ENCODE assay signal across 15 cellular contexts in genomic region chr15:52392008-52392687, GRCh38.
DNase-seq lines count a peak whose midpoint lies in the region; ATAC-seq and TF ChIP-seq lines count a peak whose summit lies in the region.
"Had no signal": no experiment of that assay in that cellular context is flagged by ENCODE, and none has a peak within 500 bp of the region (broad histone marks: within the 10 kb centered on the region; RNA-seq: fewer than 3 reads in every experiment).

No MANE protein-coding gene starts in this region.

- H3K9ac ChIP-seq in PC-3 (ENCODE audit: low read length) (no peak overlapping the region), parathyroid adenoma (no peak overlapping the region)

- peak; percentile 76 for ATAC-seq in PC-3
- ATAC-seq in GM19035 (IDR thresholded peaks at IDR 0.05; ENCODE audit: unreplicated experiment) = no peak
- ATAC-seq in GM18502 (IDR thresholded peaks at IDR 0.05; ENCODE audit: poor library complexity, unreplicated experiment) = no peak
- ATAC-seq: activated naive CD8-positive, alpha-beta T cell treated with anti-CD3 and anti-CD28 coated beads, Interleukin-2, amount 50 U/mL, for 24 hours had no signal

- H2AFZ ChIP-seq in PC-3 (ENCODE audit: low read length) (no peak overlapping the region), parathyroid adenoma (no peak overlapping the region)

- BruUV-seq in PC-3 (replicated peaks; lab: Mats Ljungman, UMichigan) = no TSS peak

- H3K79me2 ChIP-seq in PC-3 (ENCODE audit: low read length) (no peaks in the 10 kb centered on the region), parathyroid adenoma (no peaks in the 10 kb centered on the region)

- no peaks in the 10 kb centered on the region for H4K20me1 ChIP-seq in PC-3 (ENCODE audit: low read length)

- H3K9me3 ChIP-seq in PC-3 (ENCODE audit: low read length) (no peaks in the 10 kb centered on the region), parathyroid adenoma (ENCODE audit: control insufficient read depth, low read length) (no peaks in the 10 kb centered on the region)
- H3K9me3 ChIP-seq: tibial artery had no signal

- CTCF ChIA-PET in PC-3 (lab: Charles Lee) = no interaction called here

- DNase-seq in GM04503 (ENCODE audit: low read depth) = peak; percentile 42
- DNase-seq in PC-3 = peak; percentile 77
- peak; percentile 40 for DNase-seq in fibroblast of mammary gland (ENCODE audit: low read depth)
- no peak for DNase-seq in T-helper 9 cell
- DNase-seq in brain microvascular endothelial cell = no peak
- DNase-seq: activated CD8-positive, alpha-beta memory T cell treated with anti-CD3 and anti-CD28 coated beads for 24 hours; activated naive CD8-positive, alpha-beta T cell treated with anti-CD3 and anti-CD28 coated beads, Interleukin-2, amount 50 U/mL, for 24 hours; GOT3; MM.1S; NCI-H524 treated with DMSO at 0.1 percent for 48 hours; tibial artery had no signal

- intact Hi-C loops in PC-3 (cut with micrococcal nuclease) = no loop called here

- H3K27ac ChIP-seq in PC-3 (ENCODE audit: low read length) = 0 out of 2 replicates have a peak overlapping the region, but pooled peaks have one; percentile 13
- H3K27ac ChIP-seq in parathyroid adenoma = peak overlapping the region; percentile 11
- no peak overlapping the region for H3K27ac ChIP-seq in brain microvascular endothelial cell
- H3K27ac ChIP-seq: tibial artery had no signal

- H3F3A ChIP-seq in PC-3 (ENCODE audit: low read length, unreplicated experiment) = no peaks in the 10 kb centered on the region

- in situ Hi-C loops in brain microvascular endothelial cell (cut with HindIII; ENCODE audit: low pct_ligation_motif_present, low sequenced_read_pairs) = no loop called here

- POLR2A ChIA-PET in PC-3 (lab: Charles Lee; ENCODE audit: unreplicated experiment) = no interaction called here

- H3K4me3 ChIP-seq in PC-3 (ENCODE audit: low read length) (no peak overlapping the region), fibroblast of mammary gland (ENCODE audit: control insufficient read depth, low read depth, low read length) (no peak overlapping the region), parathyroid adenoma (ENCODE audit: low read depth, low read length) (no peak overlapping the region), brain microvascular endothelial cell (ENCODE audit: low read depth, low read length) (no peak overlapping the region)
- H3K4me3 ChIP-seq: lung, tibial artery had no signal

- H3K4me2 ChIP-seq in PC-3 (ENCODE audit: low read length) (0 out of 2 replicates have a peak overlapping the region, but pooled peaks have one; percentile 1), parathyroid adenoma (ENCODE audit: low read length) (no peak overlapping the region)

- H3K4me1 ChIP-seq in PC-3 (ENCODE audit: insufficient read depth, low read length) (peaks cover 11% of the 10 kb centered on the region), parathyroid adenoma (peaks cover 12% of the 10 kb centered on the region)
- H3K4me1 ChIP-seq: tibial artery had no signal

- peaks cover 3% of the 10 kb centered on the region; the same call in 1 of the 2 replicates for H3K36me3 ChIP-seq in PC-3 (ENCODE audit: low read depth, low read length)
- H3K36me3 ChIP-seq in parathyroid adenoma (ENCODE audit: control insufficient read depth, insufficient read depth, low read length) = no peaks in the 10 kb centered on the region
- peaks cover 3% of the 10 kb centered on the region for H3K36me3 ChIP-seq in brain microvascular endothelial cell (replicated peaks)

- H3K9me2 ChIP-seq in PC-3 (replicated peaks; ENCODE audit: low read length) = no peaks in the 10 kb centered on the region

- H3K27me3 ChIP-seq in PC-3 (ENCODE audit: low read length) (no peaks in the 10 kb centered on the region), parathyroid adenoma (ENCODE audit: control insufficient read depth, insufficient read depth, low read length) (no peaks in the 10 kb centered on the region), brain microvascular endothelial cell (replicated peaks) (no peaks in the 10 kb centered on the region)
- H3K27me3 ChIP-seq: tibial artery had no signal

- no peak for TF ChIP-seq CTCF in PC-3 (conservative IDR thresholded peaks at IDR 0.05; ENCODE audit: low read depth, low read length)
- TF ChIP-seq CTCF in fibroblast of mammary gland (conservative IDR thresholded peaks at IDR 0.05; ENCODE audit: control insufficient read depth, insufficient read depth, low read depth, low read length) = no peak
- no peak for TF ChIP-seq CTCF in parathyroid adenoma (IDR thresholded peaks at IDR 0.05)
- TF ChIP-seq CTCF in brain microvascular endothelial cell (IDR thresholded peaks at IDR 0.05; ENCODE audit: low read depth, low read length, missing control alignments) = no peak

Comparison
In these comparisons a context has a peak if more than half of its experiments do, and no peak if none do; other contexts are left out.
1. DNase-seq: peak in GM04503 (single experiment), PC-3 (single experiment) and fibroblast of mammary gland (single experiment); none in T-helper 9 cell (single experiment) and brain microvascular endothelial cell (single experiment).